8 cellular contexts compared by ENCODE assay signal in the genomic region with DNA sequence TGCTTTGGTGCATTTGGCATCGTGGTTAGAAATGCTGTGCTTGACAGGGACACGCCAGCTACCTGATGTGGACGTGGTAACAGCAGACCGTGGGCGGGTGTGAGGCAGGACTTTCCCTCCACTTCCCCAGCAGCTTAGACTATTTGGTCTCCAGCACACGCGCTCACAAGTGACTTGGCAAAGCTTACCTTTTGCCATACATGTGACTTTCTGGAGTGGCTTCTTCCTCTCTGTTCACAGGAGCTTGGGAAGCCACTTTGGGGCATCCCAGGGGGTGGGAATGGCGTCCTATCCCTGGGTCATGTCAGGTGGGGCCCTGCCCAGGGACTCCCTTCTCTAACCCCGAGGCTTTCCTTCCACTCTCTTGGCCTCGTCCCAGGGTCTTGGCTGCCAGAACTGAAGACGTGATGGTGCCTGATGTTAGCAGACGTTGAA.
DNase-seq lines count a peak whose midpoint lies in the region; ATAC-seq, FAIRE-seq and TF ChIP-seq lines count a peak whose summit lies in the region.

No MANE protein-coding gene starts in this region.

- TF ChIP-seq EP300 in GM12878 (IDR thresholded peaks at IDR 0.05; ENCODE audit: borderline replicate concordance in 1 of 2, control insufficient read depth in 1 of 2, low read depth in 2 of 2, low read length in 2 of 2): peak; percentile 56 to 66; a peak in 2 of 4 replicates

- SMC1A ChIA-PET in GM12878 (lab: Charles Lee; ENCODE audit: uncharacterized antibody, unreplicated experiment): interaction anchor here (0.7 to 1.3 kb wide), 8 partner anchors 10 to 232 kb away, joined by 3 to 4 read pairs (median 3); no protein-coding TSS in a partner anchor

- 23% methylated on average over 12 of the region's 12 CpGs for WGBS in GM12878 (ENCODE audit: insufficient coverage, insufficient replicate concordance, low lambda C conversion rate, missing lambda C conversion rate)

- H3K9me3 Mint-ChIP-seq in stimulated activated memory B cell treated with anti-CD40 and anti-IgM and Interleukin-4, amounts not matched to agents 10 μg/mL and 1 μg/mL and 100 μg/mL, for 72 hours: no peaks in the 10 kb centered on the region

- H3K79me2 ChIP-seq in GM12878 (ENCODE audit: control insufficient read depth, insufficient read depth, low read length): no peaks in the 10 kb centered on the region

- BruUV-seq in GM12878 (replicated peaks; lab: Mats Ljungman, UMichigan): no TSS peak

- H3K27me3 Mint-ChIP-seq in stimulated activated memory B cell treated with anti-CD40 and anti-IgM and Interleukin-4, amounts not matched to agents 10 μg/mL and 1 μg/mL and 100 μg/mL, for 72 hours: no peaks in the 10 kb centered on the region

- DNase-seq in activated T-cell treated with anti-CD3 and anti-CD28 coated beads for 24 hours (ENCODE audit: low read depth) (peak; percentile 19), GM12878 (ENCODE audit: low read depth, low spot score) (peak; percentile 44), NCI-H1694 (lab: John Stamatoyannopoulos, UW) (no peak), left colon (no peak), left lobe of liver (ENCODE audit: low spot score) (no peak)
- DNase-seq in activated T-cell treated with anti-CD3 and anti-CD28 coated beads, Interleukin-2, amount 50 U/mL, for 1 hour: no peak

- H3K36me3 Mint-ChIP-seq in stimulated activated memory B cell treated with anti-CD40 and anti-IgM and Interleukin-4, amounts not matched to agents 10 μg/mL and 1 μg/mL and 100 μg/mL, for 72 hours: no peaks in the 10 kb centered on the region

- H3K4me3 ChIP-seq in GM12878: no peak overlapping the region

- in situ Hi-C loops in GM12878 (cut with MboI): no loop called here

- TF ChIP-seq CTCF in GM12878 (IDR thresholded peaks at IDR 0.05 in 2 of 3, conservative IDR thresholded peaks at IDR 0.05 in 1 of 3; ENCODE audit: control insufficient read depth in 2 of 3, extremely low read depth in 1 of 3, insufficient read depth in 1 of 3, low read depth in 3 of 3, low read length in 3 of 3): no peak

- no peaks in the 10 kb centered on the region for H3K27me3 ChIP-seq in GM12878 (replicated peaks in 1 of 2; ENCODE audit: control insufficient read depth in 2 of 2, insufficient read depth in 2 of 2, low read length in 1 of 2)

- peaks cover 31% of the 10 kb centered on the region for H3K4me1 Mint-ChIP-seq in stimulated activated memory B cell treated with anti-CD40 and anti-IgM and Interleukin-4, amounts not matched to agents 10 μg/mL and 1 μg/mL and 100 μg/mL, for 72 hours

- H3K27ac ChIP-seq in GM12878 (ENCODE audit: control insufficient read depth, insufficient read depth): no peak overlapping the region

- H3K9me3 ChIP-seq in GM12878 (replicated peaks; ENCODE audit: control insufficient read depth, insufficient read depth, low read length): no peaks in the 10 kb centered on the region; the same call in 2 of the 3 replicates

- intact Hi-C loops in GM12878 (cut with micrococcal nuclease; ENCODE audit: unreplicated experiment) (no loop called here), left colon (cut with DNase I, micrococcal nuclease) (no loop called here)

- H3K36me3 ChIP-seq in GM12878 (ENCODE audit: control insufficient read depth in 2 of 2, insufficient read depth in 2 of 2, low read length in 1 of 2): no peaks in the 10 kb centered on the region

- H4K20me1 ChIP-seq in GM12878 (ENCODE audit: control insufficient read depth, insufficient read depth): no peaks in the 10 kb centered on the region

- H3K4me2 ChIP-seq in GM12878 (ENCODE audit: control insufficient read depth, insufficient read depth): peak overlapping the region; percentile 13; the same call in 1 of the 2 replicates

- TF ChIP-seq RAD21 in GM12878 (IDR thresholded peaks at IDR 0.05; ENCODE audit: insufficient read depth, low read depth, low read length): no peak

- no peak overlapping the region for H3K9ac ChIP-seq in GM12878 (ENCODE audit: control insufficient read depth, insufficient read depth, low read length)

- H3K4me3 Mint-ChIP-seq in stimulated activated memory B cell treated with anti-CD40 and anti-IgM and Interleukin-4, amounts not matched to agents 10 μg/mL and 1 μg/mL and 100 μg/mL, for 72 hours: peak overlapping the region; percentile 15

- CTCF ChIA-PET in GM12878 (lab: Yijun Ruan, JAX): interaction anchor here (0.6 to 0.8 kb wide), 3 partner anchors 111 to 232 kb away, joined by 3 to 4 read pairs (median 3); no protein-coding TSS in a partner anchor

- RAD21 ChIA-PET in GM12878 (lab: Charles Lee; ENCODE audit: unreplicated experiment): interaction anchor here (0.7 to 1.6 kb wide), 6 partner anchors 10 to 231 kb away, joined by 3 to 6 read pairs (median 3); no protein-coding TSS in a partner anchor

- POLR2A ChIA-PET in GM12878 (lab: Charles Lee): interaction anchor here (0.5 to 1.0 kb wide), 2 partner anchors 139 to 228 kb away, joined by 3 read pairs; no protein-coding TSS in a partner anchor

- peak overlapping the region; percentile 81 for H3K27ac Mint-ChIP-seq in stimulated activated memory B cell treated with anti-CD40 and anti-IgM and Interleukin-4, amounts not matched to agents 10 μg/mL and 1 μg/mL and 100 μg/mL, for 72 hours

- TF ChIP-seq POLR2A in GM12878 (IDR thresholded peaks at IDR 0.05; ENCODE audit: low read depth, low read length): no peak

- peaks cover 9% of the 10 kb centered on the region for H3K4me1 ChIP-seq in GM12878 (ENCODE audit: control insufficient read depth, insufficient read depth, low read length)

- H2AFZ ChIP-seq in GM12878 (ENCODE audit: control insufficient read depth, low read depth, low read length): peak overlapping the region; percentile 24

- peak; percentile 41 for FAIRE-seq in GM12878 (lab: Jason Lieb, UNC)

- peak; percentile 74 for ATAC-seq in HG03378 (IDR thresholded peaks at IDR 0.05; ENCODE audit: unreplicated experiment)
- ATAC-seq in GM12878: peak; percentile 93
- peak; percentile 81 for ATAC-seq in stimulated activated memory B cell treated with anti-CD40 and anti-IgM and Interleukin-4, amounts not matched to agents 10 μg/mL and 1 μg/mL and 100 μg/mL, for 72 hours
- ATAC-seq in left colon: no peak
- no peak for ATAC-seq in left lobe of liver

TF ChIP-seq in GM12878, 131 proteins besides CTCF, POLR2A, EP300 and RAD21 (continues in another document):
- TF ChIP-seq EZH2 (IDR thresholded peaks at IDR 0.05; ENCODE audit: borderline replicate concordance, control insufficient read depth, low read depth, low read length) (no peak), NR2C2 (IDR thresholded peaks at IDR 0.05; ENCODE audit: borderline replicate concordance, control insufficient read depth, insufficient read length, low read depth) (no peak), BCL11A (IDR thresholded peaks at IDR 0.05; ENCODE audit: low read depth, low read length) (peak; percentile 65; the same call in 1 of the 2 replicates), SIX5 (IDR thresholded peaks at IDR 0.05; ENCODE audit: low read depth, low read length, severe bottlenecking) (no peak), PAX5 (IDR thresholded peaks at IDR 0.05; ENCODE audit: borderline replicate concordance, low read depth, low read length) (peak; percentile 63; the same call in 1 of the 2 replicates), SPI1 (IDR thresholded peaks at IDR 0.05; ENCODE audit: borderline replicate concordance, insufficient read depth, low read depth, low read length) (peak; percentile 66; the same call in 1 of the 2 replicates), POLR2AphosphoS2 (IDR thresholded peaks at IDR 0.05; ENCODE audit: low read depth, low read length) (no peak), TAF1 (IDR thresholded peaks at IDR 0.05; ENCODE audit: borderline replicate concordance, low read depth, low read length) (no peak), TCF12 (IDR thresholded peaks at IDR 0.05; ENCODE audit: low read depth, low read length) (no peak), MYC (IDR thresholded peaks at IDR 0.05; ENCODE audit: insufficient read depth, insufficient read length, insufficient replicate concordance, low read length, severe bottlenecking) (no peak), CBX3 (IDR thresholded peaks at IDR 0.05; ENCODE audit: borderline replicate concordance, low read depth) (no peak), LARP7 (IDR thresholded peaks at IDR 0.05) (no peak; the same call in 1 of the 2 replicates)
- TF ChIP-seq, protein P1, sequence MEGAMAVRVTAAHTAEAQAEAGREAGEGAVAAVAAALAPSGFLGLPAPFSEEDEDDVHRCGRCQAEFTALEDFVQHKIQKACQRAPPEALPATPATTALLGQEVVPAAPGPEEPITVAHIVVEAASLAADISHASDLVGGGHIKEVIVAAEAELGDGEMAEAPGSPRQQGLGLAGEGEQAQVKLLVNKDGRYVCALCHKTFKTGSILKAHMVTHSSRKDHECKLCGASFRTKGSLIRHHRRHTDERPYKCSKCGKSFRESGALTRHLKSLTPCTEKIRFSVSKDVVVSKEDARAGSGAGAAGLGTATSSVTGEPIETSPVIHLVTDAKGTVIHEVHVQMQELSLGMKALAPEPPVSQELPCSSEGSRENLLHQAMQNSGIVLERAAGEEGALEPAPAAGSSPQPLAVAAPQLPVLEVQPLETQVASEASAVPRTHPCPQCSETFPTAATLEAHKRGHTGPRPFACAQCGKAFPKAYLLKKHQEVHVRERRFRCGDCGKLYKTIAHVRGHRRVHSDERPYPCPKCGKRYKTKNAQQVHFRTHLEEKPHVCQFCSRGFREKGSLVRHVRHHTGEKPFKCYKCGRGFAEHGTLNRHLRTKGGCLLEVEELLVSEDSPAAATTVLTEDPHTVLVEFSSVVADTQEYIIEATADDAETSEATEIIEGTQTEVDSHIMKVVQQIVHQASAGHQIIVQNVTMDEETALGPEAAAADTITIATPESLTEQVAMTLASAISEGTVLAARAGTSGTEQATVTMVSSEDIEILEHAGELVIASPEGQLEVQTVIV (IDR thresholded peaks at IDR 0.05; ENCODE audit: borderline replicate concordance, partially characterized antibody): no peak

Comparison
In these comparisons a context has a peak if more than half of its experiments do, and no peak if none do; other contexts are left out.
1. DNase-seq: peak in activated T-cell treated with anti-CD3 and anti-CD28 coated beads for 24 hours (single experiment) and GM12878 (single experiment); none in activated T-cell treated with anti-CD3 and anti-CD28 coated beads, Interleukin-2, amount 50 U/mL, for 1 hour (single experiment), NCI-H1694 (single experiment), left colon (0 of 2) and left lobe of liver (single experiment).
2. ATAC-seq: peak in HG03378 (single experiment), GM12878 (single experiment) and stimulated activated memory B cell treated with anti-CD40 and anti-IgM and Interleukin-4, amounts not matched to agents 10 μg/mL and 1 μg/mL and 100 μg/mL, for 72 hours (single experiment); none in left colon (single experiment) and left lobe of liver (single experiment).